Comparison of ENCODE assay signal across 8 cellular contexts in genomic region chr9:133375724-133376654, GRCh38. TPM values are rescaled to one million over a fixed set of nuclear protein-coding genes. Genes with fewer than 3 reads are reported as not detected.
DNase-seq lines count a peak whose midpoint lies in the region; ATAC-seq and TF ChIP-seq lines count a peak whose summit lies in the region.

TSS of gene STKLD1 (plus strand) at chr9:133376366. CDS start at chr9:133376474, 108 bp downstream.
TSS of gene SURF4 (minus strand) at chr9:133376060. CDS start at chr9:133375969, 91 bp downstream.

- peak within 1 kb of the TSS; percentile 94 for H3K27ac ChIP-seq in SJSA1
- H3K27ac ChIP-seq in gastroesophageal sphincter: peak within 1 kb of the TSS; percentile 90 to 97 (median 94)
- H3K27ac ChIP-seq in substantia nigra (ENCODE audit: low read depth, low read length, poor library complexity, severe bottlenecking): peak within 1 kb of the TSS; percentile 81

- ATAC-seq in HG02571 (IDR thresholded peaks at IDR 0.05; ENCODE audit: unreplicated experiment) (peak; percentile 83), gastroesophageal sphincter (peak; percentile 98)

- no peak for TF ChIP-seq EP300 in gastroesophageal sphincter (IDR thresholded peaks at IDR 0.05)

- no peaks in the 10 kb centered on the region for H3K27me3 Mint-ChIP-seq in activated naive CD4-positive, alpha-beta T cell treated with anti-CD3 and anti-CD28 coated beads for 36 hours (ENCODE audit: low read depth)

- H3K4me3 ChIP-seq in GM06990 (replicated peaks; ENCODE audit: low read depth, low read length) (peak within 1 kb of the TSS; percentile 79), SJSA1 (peak within 1 kb of the TSS; percentile 99), gastroesophageal sphincter (peak within 1 kb of the TSS; percentile 87 to 100)

- TF ChIP-seq CTCF in GM06990 (IDR thresholded peaks at IDR 0.05; ENCODE audit: insufficient read depth, low read length, poor library complexity, severe bottlenecking): no peak
- peak in 3 of 4 experiments; percentile 7 to 60 (median 53) for TF ChIP-seq CTCF in gastroesophageal sphincter (IDR thresholded peaks at IDR 0.05)

- CTCF ChIA-PET in activated naive CD4-positive, alpha-beta T cell treated with anti-CD3 and anti-CD28 coated beads for 36 hours (lab: Charles Lee): interaction anchor here (0.7 to 1.0 kb wide), 4 partner anchors 8 to 46 kb away, joined by 3 to 4 read pairs (median 3); partner anchors contain the start of gene SURF1

- DNase-seq in GM06990 (ENCODE audit: extremely low read depth, insufficient read length) (peak; percentile 98), NAMALWA (ENCODE audit: low spot score) (peak; percentile 93), SJSA1 (ENCODE audit: low read depth in 1 of 2, low spot score in 2 of 2) (peak; percentile 92 to 93), non-pigmented ciliary epithelial cell (ENCODE audit: low read depth) (peak; percentile 55), substantia nigra (lab: John Stamatoyannopoulos, UW) (peak; percentile 54 to 98 (median 92))
- peak; percentile 96 for DNase-seq in activated naive CD4-positive, alpha-beta T cell treated with anti-CD3 and anti-CD28 coated beads for 36 hours

- H3K36me3 Mint-ChIP-seq in activated naive CD4-positive, alpha-beta T cell treated with anti-CD3 and anti-CD28 coated beads for 36 hours (ENCODE audit: low read depth): peaks cover 38% of the 10 kb centered on the region

- no peaks in the 10 kb centered on the region for H3K27me3 ChIP-seq in GM06990 (replicated peaks; ENCODE audit: control insufficient read depth, insufficient read depth, low read length)
- H3K27me3 ChIP-seq in SJSA1 (replicated peaks): no peaks in the 10 kb centered on the region
- H3K27me3 ChIP-seq in gastroesophageal sphincter: no peaks in the 10 kb centered on the region

- H3K4me1 Mint-ChIP-seq in activated naive CD4-positive, alpha-beta T cell treated with anti-CD3 and anti-CD28 coated beads for 36 hours (ENCODE audit: low read depth): peaks cover 33% of the 10 kb centered on the region

- H3K4me3 Mint-ChIP-seq in activated naive CD4-positive, alpha-beta T cell treated with anti-CD3 and anti-CD28 coated beads for 36 hours: peak within 1 kb of the TSS; percentile 98

- intact Hi-C loops in activated naive CD4-positive, alpha-beta T cell treated with anti-CD3 and anti-CD28 coated beads for 36 hours (cut with micrococcal nuclease): loop anchor here (1.0 kb wide), 1 partner anchor 40 kb away; the partner anchor contains the start of gene SURF6

- peak within 1 kb of the TSS; percentile 97 for H3K27ac Mint-ChIP-seq in activated naive CD4-positive, alpha-beta T cell treated with anti-CD3 and anti-CD28 coated beads for 36 hours

- WGBS in gastroesophageal sphincter (ENCODE audit: low coverage in 1 of 2), 2 donors: no CpG with 5 or more reads among the region's 120 CpGs

- TF ChIP-seq POLR2A in gastroesophageal sphincter (IDR thresholded peaks at IDR 0.05): peak; percentile 82 to 88

- H3K4me1 ChIP-seq in SJSA1 (replicated peaks): peaks cover 8% of the 10 kb centered on the region
- peaks cover 0 to 51% (median 35%) of the 10 kb centered on the region in 3 donors for H3K4me1 ChIP-seq in gastroesophageal sphincter

- H3K36me3 ChIP-seq in GM06990 (ENCODE audit: control insufficient read depth, insufficient read depth, low read length) (peaks cover 9% of the 10 kb centered on the region), SJSA1 (peaks cover 42% of the 10 kb centered on the region), gastroesophageal sphincter (peaks cover 0 to 17% of the 10 kb centered on the region in 2 donors)

- no peaks in the 10 kb centered on the region for H3K9me3 Mint-ChIP-seq in activated naive CD4-positive, alpha-beta T cell treated with anti-CD3 and anti-CD28 coated beads for 36 hours

- H3K9me3 ChIP-seq in SJSA1 (replicated peaks) (0 out of 2 replicates have a peak, but pooled peaks cover 3% of the 10 kb centered on the region), gastroesophageal sphincter (no peaks in the 10 kb centered on the region)

RNA-seq across cellular contexts. Expression of gene STKLD1, which starts in this region (rescaled TPM):
- 0.63 TPM in 1 of 2 replicates, not detected in the other for total RNA-seq in SJSA1 (2014; rRNA removed; shearing (Covaris generic))
- total RNA-seq in activated naive CD4-positive, alpha-beta T cell treated with anti-CD3 and anti-CD28 coated beads for 36 hours: under 1 TPM; 0.35 to 0.41 TPM
- total RNA-seq in gastroesophageal sphincter: 1 to 10 TPM in 1 of 4 donors, under 1 TPM in 1, not detected in 2; 0.93 to 1.3 TPM

RNA-seq across cellular contexts. Expression of gene SURF4, which starts in this region (rescaled TPM):
- 281 and 393 TPM in 2 replicates for total RNA-seq in SJSA1 (2014; rRNA removed; shearing (Covaris generic))
- total RNA-seq in activated naive CD4-positive, alpha-beta T cell treated with anti-CD3 and anti-CD28 coated beads for 36 hours: 100 to 1,000 TPM; 299 to 302 TPM
- 100 to 1,000 TPM in 3 of 4 donors, 10 to 100 TPM in 1; 78.1 to 139 (median 108) TPM for total RNA-seq in gastroesophageal sphincter

Comparison
In these comparisons a context has a peak if more than half of its experiments do, and no peak if none do; other contexts are left out.
1. Peak in every context shown above with its lines: DNase-seq, ATAC-seq, H3K4me3 ChIP-seq and H3K27ac ChIP-seq.